9 cellular contexts compared by ENCODE assay signal in genomic region chr12:75766263-75767160, GRCh38.
DNase-seq lines count a peak whose midpoint lies in the region; ATAC-seq lines count a peak whose summit lies in the region.
"Had no signal": no experiment of that assay in that cellular context is flagged by ENCODE, and none has a peak within 500 bp of the region (broad histone marks: within the 10 kb centered on the region; RNA-seq: fewer than 3 reads in every experiment).

No MANE protein-coding gene starts in this region.

- DNase-seq in EH (ENCODE audit: low read depth) (peak; percentile 70), NCI-H226 (peak; percentile 75), epithelial cell of prostate (ENCODE audit: low read depth, low spot score) (peak; percentile 72), non-pigmented ciliary epithelial cell (ENCODE audit: low read depth) (peak; percentile 40), HK-2 (ENCODE audit: unreplicated experiment) (no peak)
- no peak for DNase-seq in stimulated activated CD4-positive, alpha-beta T cell treated with anti-CD3 and anti-CD28 coated beads, Interleukin-12 subunit alpha, Interleukin-12 subunit beta, amount 100 ng/mL, for 4 hours
- DNase-seq in activated CD8-positive, alpha-beta memory T cell treated with anti-CD3 and anti-CD28 coated beads, Interleukin-2, amount 50 U/mL, for 4 hours: no peak

- peak overlapping the region; percentile 63 for H3K27ac ChIP-seq in epithelial cell of prostate

- ATAC-seq in GM21737 (IDR thresholded peaks at IDR 0.05; ENCODE audit: unreplicated experiment): no peak
- ATAC-seq: natural killer cell treated with Interleukin-12 subunit alpha and Interleukin-12 subunit beta and Interleukin-15 and Interleukin-18, amount 100 ng/mL, for 72 hours had no signal

Comparison
In these comparisons a context has a peak if more than half of its experiments do, and no peak if none do; other contexts are left out.
1. DNase-seq: peak in EH (single experiment), NCI-H226 (single experiment), epithelial cell of prostate (single experiment) and non-pigmented ciliary epithelial cell (single experiment); none in HK-2 (single experiment), stimulated activated CD4-positive, alpha-beta T cell treated with anti-CD3 and anti-CD28 coated beads, Interleukin-12 subunit alpha, Interleukin-12 subunit beta, amount 100 ng/mL, for 4 hours (single experiment) and activated CD8-positive, alpha-beta memory T cell treated with anti-CD3 and anti-CD28 coated beads, Interleukin-2, amount 50 U/mL, for 4 hours (single experiment).